8 cellular contexts compared by ENCODE assay signal in the genomic region with DNA sequence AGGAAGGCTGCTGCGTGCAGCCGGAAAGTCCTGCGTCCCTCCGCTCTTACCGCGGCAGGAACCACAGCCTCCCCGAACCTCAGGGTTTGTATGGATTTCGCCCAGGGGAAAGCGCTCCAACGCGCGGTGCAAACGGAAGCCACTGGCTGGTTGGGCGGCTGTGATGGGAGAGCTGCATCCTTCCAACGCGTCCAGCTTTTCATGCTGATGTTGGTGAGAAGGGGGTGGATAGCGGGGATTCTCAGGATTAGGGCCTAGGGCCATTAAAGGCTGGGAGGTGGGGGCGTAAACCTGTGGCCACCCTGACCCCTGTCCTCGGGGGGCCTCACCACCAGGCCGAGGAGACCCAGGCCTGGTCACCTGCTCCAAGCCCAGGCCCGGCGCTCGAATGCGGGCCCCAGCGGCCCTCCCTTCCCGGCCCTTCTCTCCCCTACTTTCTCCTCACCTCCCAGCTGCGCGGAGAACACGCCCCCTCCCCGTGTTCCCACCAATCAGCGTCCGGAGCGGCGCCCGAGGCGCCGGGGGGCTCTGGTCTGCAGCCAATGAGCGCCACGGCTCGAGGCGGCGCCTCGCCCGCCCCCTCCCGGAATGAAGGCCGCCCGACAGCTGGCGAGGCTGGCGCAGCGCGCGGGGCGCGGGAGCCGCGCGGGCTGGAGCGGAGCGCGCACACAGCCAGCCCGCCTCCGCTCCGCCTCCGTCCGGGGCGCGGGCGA. TPM values are rescaled to one million over a fixed set of nuclear protein-coding genes. Genes with fewer than 3 reads are reported as not detected.
A peak's percentile ranks its signal among the peaks of the same experiment; 100 is the strongest.
DNase-seq lines count a peak whose midpoint lies in the region; ATAC-seq and TF ChIP-seq lines count a peak whose summit lies in the region.

No MANE protein-coding gene starts in this region.

- H3K4me1 ChIP-seq in body of pancreas (peaks cover 46% of the 10 kb centered on the region), sigmoid colon (peaks cover 0 to 54% (median 50%) of the 10 kb centered on the region in 4 donors)

- peaks cover 0 to 4% of the 10 kb centered on the region in 2 donors for H3K36me3 ChIP-seq in body of pancreas (replicated peaks in 1 of 2; ENCODE audit: insufficient read depth in 1 of 2, low read depth in 2 of 2)
- peaks cover 0 to 6% (median 2%) of the 10 kb centered on the region in 4 donors for H3K36me3 ChIP-seq in sigmoid colon

- DNase-seq in NCI-H1436 (lab: John Stamatoyannopoulos, UW) (peak; percentile 98), UCSD-AML1 (lab: John Stamatoyannopoulos, UW; ENCODE audit: unreplicated experiment) (peak; percentile 84), body of pancreas (peak; percentile 86 to 90 (median 88)), sigmoid colon (peak; percentile 95), HK-2 (ENCODE audit: unreplicated experiment) (no peak)

- peak; percentile 13 to 53 (median 45) for TF ChIP-seq POLR2A in body of pancreas (IDR thresholded peaks at IDR 0.05)
- no peak for TF ChIP-seq POLR2A in sigmoid colon (IDR thresholded peaks at IDR 0.05)

- H3K27me3 ChIP-seq in body of pancreas (no peaks in the 10 kb centered on the region), sigmoid colon (no peaks in the 10 kb centered on the region)

- H3K27ac ChIP-seq in body of pancreas: peak overlapping the region; percentile 45 to 75 (median 56)
- H3K27ac ChIP-seq in sigmoid colon: peak overlapping the region; percentile 76 to 89 (median 82)

- H3K4me3 ChIP-seq in body of pancreas (peak overlapping the region in 1 of 2 donors; percentile 23), iPS-11a (ENCODE audit: low read depth, low read length) (peak overlapping the region; percentile 28), sigmoid colon (peak overlapping the region; percentile 21 to 77 (median 69))

- no peaks in the 10 kb centered on the region for H3K9me3 ChIP-seq in body of pancreas
- no peaks in the 10 kb centered on the region for H3K9me3 ChIP-seq in sigmoid colon

- TF ChIP-seq CTCF in GM12873 (IDR thresholded peaks at IDR 0.05; ENCODE audit: insufficient read depth, low read depth, low read length, missing control alignments) (peak; percentile 16), body of pancreas (IDR thresholded peaks at IDR 0.05) (peak in 3 of 7 experiments; percentile 8 to 42 (median 38)), sigmoid colon (IDR thresholded peaks at IDR 0.05) (no peak)

- TF ChIP-seq EP300 in sigmoid colon (IDR thresholded peaks at IDR 0.05): no peak

- peak; percentile 69 for ATAC-seq in HG02759 (IDR thresholded peaks at IDR 0.05; ENCODE audit: unreplicated experiment)
- peak; percentile 80 for ATAC-seq in body of pancreas

- WGBS in body of pancreas, 2 donors: 10 to 32% methylated on average over 7 to 59 of the region's 68 CpGs
- 1 to 3% methylated on average over 68 of the region's 68 CpGs for WGBS in sigmoid colon, 2 donors

- intact Hi-C loops in body of pancreas (cut with DNase I): no loop called here
- intact Hi-C loops in sigmoid colon (cut with DNase I): loop anchor here (5.0 kb wide), 2 partner anchors 272 to 462 kb away; no protein-coding TSS in a partner anchor

RNA-seq across cellular contexts. Expression of gene NANOS1, which starts 0.5 kb away (rescaled TPM):
- 1 to 10 TPM; 4.4 to 9.9 TPM for total RNA-seq in body of pancreas
- total RNA-seq in sigmoid colon: 1 to 10 TPM; 2.6 to 4.7 (median 4.0) TPM
- under 1 TPM in 1 of 3 donors, not detected in 2; 0.69 TPM for polyA plus RNA-seq in sigmoid colon

RNA-seq across cellular contexts. Expression of gene EIF3A, which starts 51.6 kb away (rescaled TPM):
- 100 to 1,000 TPM; 107 to 114 TPM for total RNA-seq in body of pancreas
- total RNA-seq in sigmoid colon: 100 to 1,000 TPM in 3 of 4 donors, 10 to 100 TPM in 1; 98.4 to 135 (median 110) TPM
- 10 to 100 TPM; 27.5 to 71.0 (median 33.0) TPM for polyA plus RNA-seq in sigmoid colon

Comparison
In these comparisons a context has a peak if more than half of its experiments do, and no peak if none do; other contexts are left out.
1. POLR2A ChIP-seq: peak in body of pancreas (3 of 3); none in sigmoid colon (0 of 2).